In the genomic region with DNA sequence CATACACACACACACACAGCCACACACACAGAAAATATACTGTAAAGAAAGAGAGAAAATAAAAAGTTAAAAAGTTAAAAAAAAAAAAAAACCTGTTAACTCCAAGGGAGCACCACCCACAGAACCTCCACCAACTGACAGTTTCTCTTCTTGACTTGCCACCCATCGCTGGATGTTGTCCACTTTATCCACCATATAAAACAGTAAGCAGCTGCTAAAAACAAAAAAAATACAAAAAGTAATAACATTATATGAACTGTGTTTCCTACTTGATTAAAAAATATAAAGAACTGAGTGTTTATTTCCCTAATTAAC, we compare ENCODE assay signal across 8 cellular contexts. TPM values are rescaled to one million over a fixed set of nuclear protein-coding genes. Genes with fewer than 3 reads are reported as not detected.
DNase-seq lines count a peak whose midpoint lies in the region; ATAC-seq and TF ChIP-seq lines count a peak whose summit lies in the region.

No MANE protein-coding gene starts in this region.

- no peak for TF ChIP-seq EP300 in sigmoid colon (IDR thresholded peaks at IDR 0.05)

- TF ChIP-seq CTCF in GM12864 (IDR thresholded peaks at IDR 0.05; ENCODE audit: low read depth, low read length, missing control alignments) (no peak), fibroblast of lung (conservative IDR thresholded peaks at IDR 0.05 in 1 of 2, IDR thresholded peaks at IDR 0.05 in 1 of 2; ENCODE audit: low read depth in 1 of 2, low read length in 2 of 2) (no peak), sigmoid colon (IDR thresholded peaks at IDR 0.05) (no peak)

- WGBS in sigmoid colon, 2 donors, result 14 to 42% methylated on average over 1 of the region's 1 CpG

- peaks cover 3% of the 10 kb centered on the region; the same call in 1 of the 2 replicates for H3K4me1 ChIP-seq in SJCRH30
- peaks cover 6% of the 10 kb centered on the region for H3K4me1 ChIP-seq in fibroblast of lung (ENCODE audit: control insufficient read depth, extremely low read depth, insufficient read depth, low read length)
- peaks cover 0 to 58% (median 53%) of the 10 kb centered on the region in 4 donors for H3K4me1 ChIP-seq in sigmoid colon

- H3K79me2 ChIP-seq in fibroblast of lung (ENCODE audit: control insufficient read depth, insufficient read depth, low read length), result peaks cover 69% of the 10 kb centered on the region

- TF ChIP-seq POLR2A in sigmoid colon (IDR thresholded peaks at IDR 0.05), result no peak
- TF ChIP-seq POLR2A in erythroblast (IDR thresholded peaks at IDR 0.05; ENCODE audit: low read length), result no peak

- no peak overlapping the region for H2AFZ ChIP-seq in fibroblast of lung (ENCODE audit: low read length)

- no peaks in the 10 kb centered on the region for H3K9me3 ChIP-seq in SJCRH30 (replicated peaks)
- no peaks in the 10 kb centered on the region for H3K9me3 ChIP-seq in fibroblast of lung (ENCODE audit: control insufficient read depth, insufficient read depth, low read depth, low read length)
- H3K9me3 ChIP-seq in sigmoid colon, result no peaks in the 10 kb centered on the region

- DNase-seq in GM12864 (ENCODE audit: low read depth), result no peak
- no peak for DNase-seq in SJCRH30
- DNase-seq in fibroblast of lung (ENCODE audit: low read depth in 2 of 2), result no peak
- no peak for DNase-seq in sigmoid colon
- DNase-seq in NCI-H2081 (lab: John Stamatoyannopoulos, UW), result no peak
- DNase-seq in NCI-H187 treated with DMSO at 0.1 percent for 48 hours (lab: John Stamatoyannopoulos, UW), result no peak
- no peak for DNase-seq in erythroblast (lab: John Stamatoyannopoulos, UW)

- H3K4me3 ChIP-seq in GM12864 (ENCODE audit: low read depth, low read length) (peak overlapping the region; percentile 80), SJCRH30 (peak overlapping the region; percentile 89), fibroblast of lung (replicated peaks in 1 of 4; ENCODE audit: control extremely low read depth in 1 of 4, insufficient read depth in 1 of 4, low read depth in 3 of 4, low read length in 4 of 4) (peak overlapping the region; percentile 58 to 74 (median 72)), sigmoid colon (peak overlapping the region in 3 of 4 donors; percentile 71 to 85 (median 80))

- H3K36me3 ChIP-seq in SJCRH30 (no peaks in the 10 kb centered on the region), fibroblast of lung (ENCODE audit: control insufficient read depth, insufficient read depth, low read length) (no peaks in the 10 kb centered on the region), sigmoid colon (no peaks in the 10 kb centered on the region)

- no peak overlapping the region for H3K9ac ChIP-seq in fibroblast of lung (ENCODE audit: insufficient read depth, low read length)

- H3K27ac ChIP-seq in SJCRH30 (no peak overlapping the region), fibroblast of lung (ENCODE audit: insufficient read depth, low read length) (no peak overlapping the region), sigmoid colon (peak overlapping the region; percentile 93 to 96 (median 96))

- peaks cover 3% of the 10 kb centered on the region for H4K20me1 ChIP-seq in fibroblast of lung (ENCODE audit: control insufficient read depth, extremely low read depth, insufficient read depth, low read length)

- no peaks in the 10 kb centered on the region for H3K27me3 ChIP-seq in SJCRH30
- no peaks in the 10 kb centered on the region for H3K27me3 ChIP-seq in fibroblast of lung (ENCODE audit: control insufficient read depth, insufficient read depth, low read length)
- H3K27me3 ChIP-seq in sigmoid colon, result no peaks in the 10 kb centered on the region

- intact Hi-C loops in sigmoid colon (cut with DNase I), result loop anchor here (2.0 kb wide), 1 partner anchor 30 kb away; no protein-coding TSS in a partner anchor

- ATAC-seq in GM18517 (IDR thresholded peaks at IDR 0.05; ENCODE audit: unreplicated experiment), result no peak

- peak overlapping the region; percentile 82 for H3K4me2 ChIP-seq in fibroblast of lung (ENCODE audit: extremely low read depth, insufficient read depth, low read length)

RNA-seq across cellular contexts. Expression of a gene that starts 1.2 kb away (rescaled TPM):
- total RNA-seq in SJCRH30 (2014; rRNA removed; shearing (Covaris generic)), result 8.3 and 10.0 TPM in 2 replicates
- total RNA-seq in fibroblast of lung, result 19.0 and 20.0 TPM in 2 replicates
- polyA plus RNA-seq in fibroblast of lung, result 4.9 and 8.0 TPM in 2 replicates
- 7.5 and 11.1 TPM in 2 replicates for polyA plus RNA-seq in fibroblast of lung (2012)
- 4.4 and 5.3 TPM in 2 replicates for polyA minus RNA-seq in fibroblast of lung (ENCODE audit: low replicate concordance)
- 10 to 100 TPM; 36.4 to 59.8 (median 40.3) TPM for total RNA-seq in sigmoid colon
- 1 to 10 TPM; 3.6 to 4.8 (median 4.2) TPM for polyA plus RNA-seq in sigmoid colon

RNA-seq across cellular contexts. Expression of a gene that starts 10.6 kb away (rescaled TPM):
- total RNA-seq in SJCRH30 (2014; rRNA removed; shearing (Covaris generic)), result 1.5 and 1.6 TPM in 2 replicates
- total RNA-seq in fibroblast of lung (11.7 and 13.4 TPM in 2 replicates), sigmoid colon (10 to 100 TPM; 24.7 to 35.2 (median 30.0) TPM)
- polyA plus RNA-seq in fibroblast of lung (1.5 and 3.8 TPM in 2 replicates), sigmoid colon (1 to 10 TPM; 3.5 to 6.0 (median 3.9) TPM)
- 2.2 and 5.1 TPM in 2 replicates for polyA plus RNA-seq in fibroblast of lung (2012)
- polyA minus RNA-seq in fibroblast of lung (ENCODE audit: low replicate concordance), result 3.5 and 4.1 TPM in 2 replicates

RNA-seq across cellular contexts. Expression of a gene that starts 59.8 kb away (rescaled TPM):
- 9.4 and 10.5 TPM in 2 replicates for total RNA-seq in SJCRH30 (2014; rRNA removed; shearing (Covaris generic))
- total RNA-seq in fibroblast of lung (18.7 and 24.3 TPM in 2 replicates), sigmoid colon (10 to 100 TPM; 23.8 to 51.7 (median 36.2) TPM)
- polyA plus RNA-seq in fibroblast of lung (35.8 and 38.4 TPM in 2 replicates), sigmoid colon (100 to 1,000 TPM; 207 to 597 (median 398) TPM)
- polyA plus RNA-seq in fibroblast of lung (2012), result 49.1 and 51.7 TPM in 2 replicates
- polyA minus RNA-seq in fibroblast of lung (ENCODE audit: low replicate concordance), result 48.8 and 70.1 TPM in 2 replicates

Comparison
In these comparisons a context has a peak if more than half of its experiments do, and no peak if none do; other contexts are left out.
1. H3K27ac ChIP-seq: peak in sigmoid colon (4 of 4); none in SJCRH30 (single experiment) and fibroblast of lung (single experiment).
2. Peak in every context shown above with its lines, with median percentiles within 50 percentile points of each other: H3K4me3 ChIP-seq.